In the genomic region with DNA sequence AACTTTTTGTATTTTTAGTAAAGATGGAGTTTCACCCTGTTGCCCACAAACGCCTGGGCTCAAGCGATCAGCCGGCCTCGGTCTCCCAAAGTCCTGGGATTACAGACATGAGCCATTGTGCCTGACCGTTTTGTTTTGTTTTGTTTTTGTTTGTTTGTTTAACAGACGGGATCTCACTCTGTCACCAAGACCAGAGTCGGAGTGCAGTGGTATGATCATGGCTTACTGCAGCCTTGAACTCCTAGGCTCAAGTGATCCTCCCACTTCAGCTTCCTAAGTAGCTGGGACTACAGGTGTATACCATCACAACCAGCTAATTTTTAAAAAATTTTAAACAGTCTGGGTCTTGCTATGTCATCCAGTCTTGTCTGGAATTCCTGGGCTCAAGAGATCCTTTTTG, we compare ENCODE assay signal across 14 cellular contexts. TPM values are rescaled to one million over a fixed set of nuclear protein-coding genes. Genes with fewer than 3 reads are reported as not detected.
DNase-seq lines count a peak whose midpoint lies in the region; ATAC-seq and TF ChIP-seq lines count a peak whose summit lies in the region.
"Had no signal": no experiment of that assay in that cellular context is flagged by ENCODE, and none has a peak within 500 bp of the region (broad histone marks: within the 10 kb centered on the region; RNA-seq: fewer than 3 reads in every experiment).

No MANE protein-coding gene starts in this region.

- no peak overlapping the region for H2AK5ac ChIP-seq in trophoblast cell (ENCODE audit: low read length)

- no peaks in the 10 kb centered on the region for H3K79me2 ChIP-seq in trophoblast cell (ENCODE audit: control insufficient read depth, insufficient read depth, low read length, poor library complexity)

- H3K18ac ChIP-seq in trophoblast cell (ENCODE audit: low read length), result no peak overlapping the region

- H3K4me3 ChIP-seq in right lobe of liver (no peak overlapping the region), trophoblast cell (ENCODE audit: low read depth, low read length) (no peak overlapping the region), aorta (ENCODE audit: low read length in 2 of 2) (no peak overlapping the region)
- H3K4me3 ChIP-seq: BLaER1 treated with 17β-estradiol and CSF1 and Interleukin-3, amounts not matched to agents 10 nM and 100 nM; GM23338 had no signal

- H4K12ac ChIP-seq in trophoblast cell (ENCODE audit: low read depth, low read length), result no peak overlapping the region

- H3K27me3 ChIP-seq in right lobe of liver, result no peaks in the 10 kb centered on the region
- no peaks in the 10 kb centered on the region for H3K27me3 ChIP-seq in trophoblast cell (ENCODE audit: insufficient read depth, low read length)
- H3K27me3 ChIP-seq in aorta (ENCODE audit: control insufficient read depth in 1 of 2, insufficient read depth in 2 of 2, low read length in 1 of 2), result no peaks in the 10 kb centered on the region
- H3K27me3 ChIP-seq: BLaER1 treated with 17β-estradiol and CSF1 and Interleukin-3, amounts not matched to agents 10 nM and 100 nM had no signal

- H3K14ac ChIP-seq in trophoblast cell (ENCODE audit: low read length), result no peak overlapping the region

- WGBS in right lobe of liver (ENCODE audit: insufficient coverage, low coverage, low lambda C conversion rate, missing lambda C conversion rate), result 59% methylated on average over 6 of the region's 7 CpGs
- no CpG with 5 or more reads among the region's 7 CpGs for WGBS in trophoblast cell (ENCODE audit: extremely low coverage, insufficient coverage, insufficient read length)
- WGBS in aorta, 2 donors, result 78 to 81% methylated on average over 7 of the region's 7 CpGs

- peak overlapping the region; percentile 99 for H3K27ac ChIP-seq in VCaP
- H3K27ac ChIP-seq in right lobe of liver, result peak overlapping the region; percentile 69 to 88 (median 78)
- no peak overlapping the region for H3K27ac ChIP-seq in trophoblast cell (ENCODE audit: low read depth, low read length)
- peak overlapping the region; percentile 7 to 67 for H3K27ac ChIP-seq in aorta (ENCODE audit: low read depth in 1 of 2, low read length in 2 of 2)
- H3K27ac ChIP-seq in caudate nucleus (ENCODE audit: low read depth, low read length), result no peak overlapping the region

- H2BK12ac ChIP-seq in trophoblast cell (ENCODE audit: low read length), result no peak overlapping the region

- DNase-seq in right lobe of liver (no peak), trophoblast cell (peak; percentile 60 to 76), aorta (no peak), nucleus accumbens (lab: John Stamatoyannopoulos, UW) (no peak), caudate nucleus (lab: John Stamatoyannopoulos, UW) (no peak)
- DNase-seq: ACHN; CD4-positive, CD25-positive, alpha-beta regulatory T cell; DMS53; GF-D8; H7 had no signal

- H3K4ac ChIP-seq in trophoblast cell (ENCODE audit: low read depth, low read length), result no peak overlapping the region

- H3K9me3 ChIP-seq in right lobe of liver (no peaks in the 10 kb centered on the region), trophoblast cell (ENCODE audit: insufficient read depth, low read depth, low read length) (no peaks in the 10 kb centered on the region), aorta (ENCODE audit: control insufficient read depth, low read length) (no peaks in the 10 kb centered on the region)
- H3K9me3 ChIP-seq: BLaER1 treated with 17β-estradiol and CSF1 and Interleukin-3, amounts not matched to agents 10 nM and 100 nM had no signal

- TF ChIP-seq CTCF in VCaP (conservative IDR thresholded peaks at IDR 0.05) (no peak), right lobe of liver (IDR thresholded peaks at IDR 0.05) (no peak)

- H3K4me2 ChIP-seq in trophoblast cell (ENCODE audit: low read length), result no peak overlapping the region
- H3K4me2 ChIP-seq: GM23338 had no signal

- no peak overlapping the region for H4K91ac ChIP-seq in trophoblast cell (ENCODE audit: low read depth, low read length)

- H4K8ac ChIP-seq in trophoblast cell (ENCODE audit: low read depth, low read length), result no peak overlapping the region

- H3K4me1 ChIP-seq in right lobe of liver (peaks cover 0 to 88% (median 41%) of the 10 kb centered on the region in 4 donors), trophoblast cell (ENCODE audit: control insufficient read depth in 1 of 2, insufficient read depth in 2 of 2, low read length in 2 of 2) (peaks cover 13 to 24% of the 10 kb centered on the region in 2 experiments), aorta (ENCODE audit: control insufficient read depth in 1 of 2, insufficient read depth in 2 of 2, low read length in 2 of 2) (peaks cover 9 to 27% of the 10 kb centered on the region in 2 donors)

- TF ChIP-seq POLR2A in right lobe of liver (IDR thresholded peaks at IDR 0.05), result no peak

- H2BK120ac ChIP-seq in trophoblast cell (ENCODE audit: insufficient read depth, low read length, poor library complexity), result no peak overlapping the region

- peaks cover 6% of the 10 kb centered on the region for H3K79me1 ChIP-seq in trophoblast cell (ENCODE audit: low read length)

- intact Hi-C loops in right lobe of liver (cut with DNase I) (no loop called here), aorta (cut with DNase I) (loop anchor here (5.0 kb wide), 1 partner anchor 55 kb away; the partner anchor contains the start of gene FNIP2 (in 2 of the 2))

- H3K36me3 ChIP-seq in right lobe of liver (no peaks in the 10 kb centered on the region), trophoblast cell (ENCODE audit: control insufficient read depth in 1 of 2, insufficient read depth in 2 of 2, low read length in 2 of 2) (no peaks in the 10 kb centered on the region), aorta (ENCODE audit: control insufficient read depth in 1 of 2, insufficient read depth in 2 of 2, low read length in 1 of 2) (no peaks in the 10 kb centered on the region)

- no peak overlapping the region for H3K9ac ChIP-seq in trophoblast cell (ENCODE audit: low read length)

- no peak for ATAC-seq in right lobe of liver
- ATAC-seq in aorta (ENCODE audit: low FRiP score), result no peak
- no peak for ATAC-seq in GM21390 (IDR thresholded peaks at IDR 0.05; ENCODE audit: unreplicated experiment)
- ATAC-seq: GM23338 had no signal

- no peak overlapping the region for H2AFZ ChIP-seq in trophoblast cell (ENCODE audit: insufficient read depth, low read length, poor library complexity)
- H2AFZ ChIP-seq: GM23338 had no signal

- no peak overlapping the region for H2BK5ac ChIP-seq in trophoblast cell (ENCODE audit: low read depth, low read length, poor library complexity)

- no peak overlapping the region for H3K23ac ChIP-seq in trophoblast cell (ENCODE audit: low read length)

RNA-seq across cellular contexts. Expression of gene FNIP2, which starts 53.5 kb away (rescaled TPM):
- total RNA-seq in right lobe of liver (10 to 100 TPM; 34.2 to 67.4 (median 37.8) TPM), aorta (10 to 100 TPM; 71.0 to 97.8 TPM)
- polyA plus RNA-seq in trophoblast cell (2013), result 8.2 and 8.8 TPM in 2 replicates
- 10 to 100 TPM; 17.3 TPM for polyA plus RNA-seq in aorta

Comparison
In these comparisons a context has a peak if more than half of its experiments do, and no peak if none do; other contexts are left out.
1. H3K27ac ChIP-seq: peak in VCaP (single experiment), right lobe of liver (3 of 3) and aorta (2 of 2); none in trophoblast cell (single experiment) and caudate nucleus (single experiment).
2. DNase-seq: peak in trophoblast cell (2 of 2); none in right lobe of liver (0 of 3), aorta (0 of 2), nucleus accumbens (0 of 56) and caudate nucleus (0 of 61).
3. intact Hi-C loops: an anchor here in aorta (5.0 kb wide); none called in right lobe of liver.